Comparison of ENCODE assay signal across 1 cellular context in the genomic region with DNA sequence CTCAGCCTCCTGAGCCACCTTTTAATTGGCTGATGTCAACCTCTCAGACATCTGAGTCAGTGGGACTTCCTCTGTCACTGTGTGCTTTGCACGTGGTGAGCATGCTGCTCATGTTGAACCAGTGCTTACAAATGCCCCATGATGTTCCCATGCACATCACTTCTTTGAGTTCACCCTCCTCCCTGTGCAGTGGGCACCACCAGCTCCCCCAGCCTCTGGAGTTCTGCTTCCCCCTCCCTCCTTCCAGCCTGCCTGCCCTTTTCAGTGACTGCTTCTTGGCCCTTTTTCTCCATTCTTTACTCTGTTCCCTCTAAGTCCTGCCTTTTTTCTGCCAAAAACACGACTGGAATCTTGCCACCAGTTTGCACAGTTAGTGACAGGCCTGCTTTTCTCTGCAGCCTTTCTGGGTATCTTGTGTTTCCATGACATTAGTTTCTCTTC.
TF ChIP-seq lines count a peak whose summit lies in the region.

No MANE protein-coding gene starts in this region.

TF ChIP-seq in K562, 482 proteins besides CTCF, POLR2A, EP300 and RAD21:
- TF ChIP-seq, protein P1, sequence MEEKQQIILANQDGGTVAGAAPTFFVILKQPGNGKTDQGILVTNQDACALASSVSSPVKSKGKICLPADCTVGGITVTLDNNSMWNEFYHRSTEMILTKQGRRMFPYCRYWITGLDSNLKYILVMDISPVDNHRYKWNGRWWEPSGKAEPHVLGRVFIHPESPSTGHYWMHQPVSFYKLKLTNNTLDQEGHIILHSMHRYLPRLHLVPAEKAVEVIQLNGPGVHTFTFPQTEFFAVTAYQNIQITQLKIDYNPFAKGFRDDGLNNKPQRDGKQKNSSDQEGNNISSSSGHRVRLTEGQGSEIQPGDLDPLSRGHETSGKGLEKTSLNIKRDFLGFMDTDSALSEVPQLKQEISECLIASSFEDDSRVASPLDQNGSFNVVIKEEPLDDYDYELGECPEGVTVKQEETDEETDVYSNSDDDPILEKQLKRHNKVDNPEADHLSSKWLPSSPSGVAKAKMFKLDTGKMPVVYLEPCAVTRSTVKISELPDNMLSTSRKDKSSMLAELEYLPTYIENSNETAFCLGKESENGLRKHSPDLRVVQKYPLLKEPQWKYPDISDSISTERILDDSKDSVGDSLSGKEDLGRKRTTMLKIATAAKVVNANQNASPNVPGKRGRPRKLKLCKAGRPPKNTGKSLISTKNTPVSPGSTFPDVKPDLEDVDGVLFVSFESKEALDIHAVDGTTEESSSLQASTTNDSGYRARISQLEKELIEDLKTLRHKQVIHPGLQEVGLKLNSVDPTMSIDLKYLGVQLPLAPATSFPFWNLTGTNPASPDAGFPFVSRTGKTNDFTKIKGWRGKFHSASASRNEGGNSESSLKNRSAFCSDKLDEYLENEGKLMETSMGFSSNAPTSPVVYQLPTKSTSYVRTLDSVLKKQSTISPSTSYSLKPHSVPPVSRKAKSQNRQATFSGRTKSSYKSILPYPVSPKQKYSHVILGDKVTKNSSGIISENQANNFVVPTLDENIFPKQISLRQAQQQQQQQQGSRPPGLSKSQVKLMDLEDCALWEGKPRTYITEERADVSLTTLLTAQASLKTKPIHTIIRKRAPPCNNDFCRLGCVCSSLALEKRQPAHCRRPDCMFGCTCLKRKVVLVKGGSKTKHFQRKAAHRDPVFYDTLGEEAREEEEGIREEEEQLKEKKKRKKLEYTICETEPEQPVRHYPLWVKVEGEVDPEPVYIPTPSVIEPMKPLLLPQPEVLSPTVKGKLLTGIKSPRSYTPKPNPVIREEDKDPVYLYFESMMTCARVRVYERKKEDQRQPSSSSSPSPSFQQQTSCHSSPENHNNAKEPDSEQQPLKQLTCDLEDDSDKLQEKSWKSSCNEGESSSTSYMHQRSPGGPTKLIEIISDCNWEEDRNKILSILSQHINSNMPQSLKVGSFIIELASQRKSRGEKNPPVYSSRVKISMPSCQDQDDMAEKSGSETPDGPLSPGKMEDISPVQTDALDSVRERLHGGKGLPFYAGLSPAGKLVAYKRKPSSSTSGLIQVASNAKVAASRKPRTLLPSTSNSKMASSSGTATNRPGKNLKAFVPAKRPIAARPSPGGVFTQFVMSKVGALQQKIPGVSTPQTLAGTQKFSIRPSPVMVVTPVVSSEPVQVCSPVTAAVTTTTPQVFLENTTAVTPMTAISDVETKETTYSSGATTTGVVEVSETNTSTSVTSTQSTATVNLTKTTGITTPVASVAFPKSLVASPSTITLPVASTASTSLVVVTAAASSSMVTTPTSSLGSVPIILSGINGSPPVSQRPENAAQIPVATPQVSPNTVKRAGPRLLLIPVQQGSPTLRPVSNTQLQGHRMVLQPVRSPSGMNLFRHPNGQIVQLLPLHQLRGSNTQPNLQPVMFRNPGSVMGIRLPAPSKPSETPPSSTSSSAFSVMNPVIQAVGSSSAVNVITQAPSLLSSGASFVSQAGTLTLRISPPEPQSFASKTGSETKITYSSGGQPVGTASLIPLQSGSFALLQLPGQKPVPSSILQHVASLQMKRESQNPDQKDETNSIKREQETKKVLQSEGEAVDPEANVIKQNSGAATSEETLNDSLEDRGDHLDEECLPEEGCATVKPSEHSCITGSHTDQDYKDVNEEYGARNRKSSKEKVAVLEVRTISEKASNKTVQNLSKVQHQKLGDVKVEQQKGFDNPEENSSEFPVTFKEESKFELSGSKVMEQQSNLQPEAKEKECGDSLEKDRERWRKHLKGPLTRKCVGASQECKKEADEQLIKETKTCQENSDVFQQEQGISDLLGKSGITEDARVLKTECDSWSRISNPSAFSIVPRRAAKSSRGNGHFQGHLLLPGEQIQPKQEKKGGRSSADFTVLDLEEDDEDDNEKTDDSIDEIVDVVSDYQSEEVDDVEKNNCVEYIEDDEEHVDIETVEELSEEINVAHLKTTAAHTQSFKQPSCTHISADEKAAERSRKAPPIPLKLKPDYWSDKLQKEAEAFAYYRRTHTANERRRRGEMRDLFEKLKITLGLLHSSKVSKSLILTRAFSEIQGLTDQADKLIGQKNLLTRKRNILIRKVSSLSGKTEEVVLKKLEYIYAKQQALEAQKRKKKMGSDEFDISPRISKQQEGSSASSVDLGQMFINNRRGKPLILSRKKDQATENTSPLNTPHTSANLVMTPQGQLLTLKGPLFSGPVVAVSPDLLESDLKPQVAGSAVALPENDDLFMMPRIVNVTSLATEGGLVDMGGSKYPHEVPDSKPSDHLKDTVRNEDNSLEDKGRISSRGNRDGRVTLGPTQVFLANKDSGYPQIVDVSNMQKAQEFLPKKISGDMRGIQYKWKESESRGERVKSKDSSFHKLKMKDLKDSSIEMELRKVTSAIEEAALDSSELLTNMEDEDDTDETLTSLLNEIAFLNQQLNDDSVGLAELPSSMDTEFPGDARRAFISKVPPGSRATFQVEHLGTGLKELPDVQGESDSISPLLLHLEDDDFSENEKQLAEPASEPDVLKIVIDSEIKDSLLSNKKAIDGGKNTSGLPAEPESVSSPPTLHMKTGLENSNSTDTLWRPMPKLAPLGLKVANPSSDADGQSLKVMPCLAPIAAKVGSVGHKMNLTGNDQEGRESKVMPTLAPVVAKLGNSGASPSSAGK (IDR thresholded peaks at IDR 0.05): peak; percentile 51
- peak; percentile 31; the same call in 1 of the 2 replicates for TF ChIP-seq L3MBTL2 (IDR thresholded peaks at IDR 0.05)
- TF ChIP-seq ZNF212 (CRISPR knock-in tag; IDR thresholded peaks at IDR 0.05): no peak
- TF ChIP-seq, protein P2, sequence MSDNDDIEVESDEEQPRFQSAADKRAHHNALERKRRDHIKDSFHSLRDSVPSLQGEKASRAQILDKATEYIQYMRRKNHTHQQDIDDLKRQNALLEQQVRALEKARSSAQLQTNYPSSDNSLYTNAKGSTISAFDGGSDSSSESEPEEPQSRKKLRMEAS (CRISPR knock-in tag; IDR thresholded peaks at IDR 0.05): peak; percentile 31; the same call in 1 of the 2 replicates
